In genomic region chr7:116802784-116803183, GRCh38 we compare ENCODE assay signal across 7 cellular contexts. TPM values are rescaled to one million over a fixed set of nuclear protein-coding genes. Genes with fewer than 3 reads are reported as not detected.
DNase-seq lines count a peak whose midpoint lies in the region; ATAC-seq and TF ChIP-seq lines count a peak whose summit lies in the region.

No MANE protein-coding gene starts in this region.

- H3K79me2 ChIP-seq in PC-3 (ENCODE audit: low read length): no peaks in the 10 kb centered on the region

- H3F3A ChIP-seq in PC-3 (ENCODE audit: low read length, unreplicated experiment): no peaks in the 10 kb centered on the region

- no peaks in the 10 kb centered on the region for H3K9me3 Mint-ChIP-seq in memory B cell

- H3K4me1 Mint-ChIP-seq in memory B cell: peaks cover 10% of the 10 kb centered on the region

- H4K20me1 ChIP-seq in PC-3 (ENCODE audit: low read length): no peaks in the 10 kb centered on the region

- H3K27ac ChIP-seq in PC-3 (ENCODE audit: low read length): peak overlapping the region; percentile 12; the same call in 1 of the 2 replicates
- H3K27ac ChIP-seq in upper lobe of left lung: peak overlapping the region in 1 of 4 donors; percentile 26

- no peaks in the 10 kb centered on the region for H3K9me2 ChIP-seq in PC-3 (replicated peaks; ENCODE audit: low read length)

- DNase-seq in DMS53 treated with DMSO at 0.1 percent for 48 hours (lab: John Stamatoyannopoulos, UW; ENCODE audit: unreplicated experiment): peak; percentile 80
- DNase-seq in PC-3: peak; percentile 74
- peak; percentile 81 for DNase-seq in choroid plexus epithelial cell (ENCODE audit: low read depth)
- DNase-seq in memory B cell (ENCODE audit: low spot score in 2 of 2): peak in 1 of 2 donors; percentile 28
- no peak for DNase-seq in upper lobe of left lung

- TF ChIP-seq CTCF in PC-3 (conservative IDR thresholded peaks at IDR 0.05; ENCODE audit: low read depth, low read length) (peak; percentile 71), choroid plexus epithelial cell (conservative IDR thresholded peaks at IDR 0.05; ENCODE audit: low read depth, low read length) (peak; percentile 57), upper lobe of left lung (IDR thresholded peaks at IDR 0.05) (peak in 5 of 6 experiments; percentile 20 to 59 (median 48))

- CTCF ChIA-PET in PC-3 (lab: Charles Lee): interaction anchor here (0.6 to 0.7 kb wide), 2 partner anchors 129 to 131 kb away, joined by 4 to 5 read pairs; partner anchors contain the start of gene MET

- H3K36me3 ChIP-seq in PC-3 (ENCODE audit: low read depth, low read length): peaks cover 11% of the 10 kb centered on the region; the same call in 1 of the 2 replicates
- no peaks in the 10 kb centered on the region for H3K36me3 ChIP-seq in upper lobe of left lung

- no peaks in the 10 kb centered on the region for H3K36me3 Mint-ChIP-seq in memory B cell

- H3K9me3 ChIP-seq in PC-3 (ENCODE audit: low read length) (no peaks in the 10 kb centered on the region), upper lobe of left lung (no peaks in the 10 kb centered on the region)

- no peak overlapping the region for H3K9ac ChIP-seq in PC-3 (ENCODE audit: low read length)

- H2AFZ ChIP-seq in PC-3 (ENCODE audit: low read length): no peak overlapping the region

- peaks cover 14% of the 10 kb centered on the region for H3K27me3 Mint-ChIP-seq in memory B cell

- POLR2A ChIA-PET in PC-3 (lab: Charles Lee; ENCODE audit: unreplicated experiment): no interaction called here

- H3K4me2 ChIP-seq in PC-3 (ENCODE audit: low read length): 0 out of 2 replicates have a peak overlapping the region, but pooled peaks have one; percentile 0

- ATAC-seq in GM18909 (IDR thresholded peaks at IDR 0.05; ENCODE audit: poor library complexity, unreplicated experiment) (peak; percentile 88), HG03175 (IDR thresholded peaks at IDR 0.05; ENCODE audit: unreplicated experiment) (peak; percentile 80), PC-3 (peak; percentile 39), memory B cell (ENCODE audit: low read depth) (peak; percentile 86), upper lobe of left lung (ENCODE audit: low FRiP score in 2 of 2) (peak in 1 of 2 donors; percentile 36)

- TF ChIP-seq POLR2A in upper lobe of left lung (IDR thresholded peaks at IDR 0.05): no peak

- no peak overlapping the region for H3K27ac Mint-ChIP-seq in memory B cell

- H3K4me1 ChIP-seq in PC-3 (ENCODE audit: insufficient read depth, low read length): peaks cover 46% of the 10 kb centered on the region
- H3K4me1 ChIP-seq in upper lobe of left lung: peaks cover 2 to 19% (median 9%) of the 10 kb centered on the region in 4 donors

- intact Hi-C loops in PC-3 (cut with micrococcal nuclease): loop anchor here (1.0 to 10.0 kb wide), 2 partner anchors 25 to 358 kb away; no protein-coding TSS in a partner anchor

- BruUV-seq in PC-3 (replicated peaks; lab: Mats Ljungman, UMichigan): no TSS peak

- TF ChIP-seq EP300 in upper lobe of left lung (IDR thresholded peaks at IDR 0.05): no peak

- H3K27me3 ChIP-seq in PC-3 (ENCODE audit: low read length) (no peaks in the 10 kb centered on the region), upper lobe of left lung (no peaks in the 10 kb centered on the region)

- no peak overlapping the region for H3K4me3 Mint-ChIP-seq in memory B cell

- H3K4me3 ChIP-seq in PC-3 (ENCODE audit: low read length): no peak overlapping the region
- H3K4me3 ChIP-seq in choroid plexus epithelial cell (ENCODE audit: low read depth, low read length): no peak overlapping the region
- H3K4me3 ChIP-seq in upper lobe of left lung: no peak overlapping the region

- WGBS in upper lobe of left lung, 2 donors: 26 to 36% methylated on average over 5 of the region's 5 CpGs

RNA-seq across cellular contexts. Expression of gene CAPZA2, which starts 59.6 kb away (rescaled TPM):
- total RNA-seq in PC-3 (2014; rRNA removed) (27.7 and 57.7 TPM in 2 replicates), upper lobe of left lung (100 to 1,000 TPM in 4 of 6 donors, 10 to 100 TPM in 2; 45.1 to 260 (median 168) TPM)

Comparison
In these comparisons a context has a peak if more than half of its experiments do, and no peak if none do; other contexts are left out.
1. DNase-seq: peak in DMS53 treated with DMSO at 0.1 percent for 48 hours (single experiment), PC-3 (single experiment) and choroid plexus epithelial cell (single experiment); none in upper lobe of left lung (0 of 2).
2. Peak in every context shown above with its lines, with median percentiles within 50 percentile points of each other: CTCF ChIP-seq.